12 cellular contexts compared by ENCODE assay signal in genomic region chr12:110574044-110574443, GRCh38.
"Had no signal": no experiment of that assay in that cellular context is flagged by ENCODE, and none has a peak within 500 bp of the region (broad histone marks: within the 10 kb centered on the region; RNA-seq: fewer than 3 reads in every experiment).

No MANE protein-coding gene starts in this region.

- H3K9me2 ChIP-seq: SK-N-SH had no signal

- H3K4me3 ChIP-seq: ovary had no signal

- H3K27me3 ChIP-seq: ovary had no signal

- H3K36me3 ChIP-seq: ovary had no signal

- H3K9ac ChIP-seq: SK-N-SH had no signal

- H3K27ac ChIP-seq: ovary had no signal

- FAIRE-seq: kidney, TTC549 had no signal

- H3K4me2 ChIP-seq: SK-N-SH had no signal

- ATAC-seq: activated CD8-positive, alpha-beta memory T cell treated with anti-CD3 and anti-CD28 coated beads, Interleukin-2, amount 10 ng/mL, durations not matched to agents 7 days and 5 days; natural killer cell; stimulated activated naive B cell treated with anti-CD40 and anti-IgM and Interleukin-4, amounts not matched to agents 10 μg/mL and 1 μg/mL and 100 μg/mL, for 72 hours had no signal

- DNase-seq: activated B cell treated with CpG ODN at 0.5 μM for 24 hours; activated CD4-positive, alpha-beta memory T cell treated with anti-CD3 and anti-CD28 coated beads, Interleukin-2, amount 10 ng/mL, durations not matched to agents 7 days and 5 days; activated CD4-positive, alpha-beta T cell treated with anti-CD3 and anti-CD28 coated beads for 48 hours; activated CD8-positive, alpha-beta memory T cell treated with anti-CD3 and anti-CD28 coated beads, Interleukin-2, amount 10 ng/mL, durations not matched to agents 7 days and 5 days; activated naive CD4-positive, alpha-beta T cell treated with anti-CD3 and anti-CD28 coated beads for 36 hours; activated T-cell treated with anti-CD3 and anti-CD28 coated beads, Interleukin-2, amount 50 U/mL, for 1 hour; kidney; natural killer cell; ovary; SK-N-SH; stimulated activated naive B cell treated with anti-CD40 and anti-IgM and Interleukin-4, amounts not matched to agents 10 μg/mL and 1 μg/mL and 100 μg/mL, for 72 hours had no signal

- H3K9me3 ChIP-seq: ovary had no signal
